In genomic region chr11:63938481-63939350, GRCh38 we compare ENCODE assay signal across 1 cellular context.
TF ChIP-seq lines count a peak whose summit lies in the region.

TSS of gene NAA40 (plus strand) at chr11:63939002. CDS start at chr11:63939097, 95 bp downstream.

TF ChIP-seq in GM12878, 131 proteins besides CTCF, POLR2A, EP300 and RAD21 (continued from another document and continues in another):
- TF ChIP-seq ZBTB40 (IDR thresholded peaks at IDR 0.05; ENCODE audit: borderline replicate concordance) (no peak), MYB (IDR thresholded peaks at IDR 0.05; ENCODE audit: borderline replicate concordance, low read depth, low read length) (no peak), SP1 (IDR thresholded peaks at IDR 0.05; ENCODE audit: low read depth, low read length) (peak; percentile 80), RAD51 (IDR thresholded peaks at IDR 0.05) (peak; percentile 96), RCOR1 (conservative IDR thresholded peaks at IDR 0.05; ENCODE audit: low read depth, low read length) (no peak), SIN3A (IDR thresholded peaks at IDR 0.05; ENCODE audit: low read depth, low read length) (peak; percentile 96), BHLHE40 (IDR thresholded peaks at IDR 0.05; ENCODE audit: borderline replicate concordance in 1 of 2, low read depth in 2 of 2, low read length in 1 of 2) (peak; percentile 87 to 94), NFXL1 (IDR thresholded peaks at IDR 0.05; ENCODE audit: borderline replicate concordance) (no peak), CHD2 (IDR thresholded peaks at IDR 0.05; ENCODE audit: borderline replicate concordance, low read depth, low read length) (peak; percentile 55; the same call in 1 of the 2 replicates), PBX3 (IDR thresholded peaks at IDR 0.05; ENCODE audit: insufficient replicate concordance, low read depth, low read length) (no peak), MEF2A (IDR thresholded peaks at IDR 0.05; ENCODE audit: insufficient read depth, low read depth, low read length) (no peak), NFYA (IDR thresholded peaks at IDR 0.05; ENCODE audit: borderline replicate concordance, low read depth, low read length) (no peak), MTA2 (IDR thresholded peaks at IDR 0.05; ENCODE audit: low read depth) (no peak), MEF2B (IDR thresholded peaks at IDR 0.05; ENCODE audit: partially characterized antibody, poor library complexity, severe bottlenecking) (peak; percentile 54), USF1 (IDR thresholded peaks at IDR 0.05; ENCODE audit: borderline replicate concordance, extremely low read length, insufficient read depth, low read depth, low read length) (peak; percentile 85), EGR1 (IDR thresholded peaks at IDR 0.05; ENCODE audit: borderline replicate concordance in 1 of 2, low read depth in 2 of 2, low read length in 2 of 2) (peak in 1 of 2 experiments; percentile 76; a peak in 2 of 3 replicates), ZNF592 (IDR thresholded peaks at IDR 0.05) (no peak), TCF12 (IDR thresholded peaks at IDR 0.05; ENCODE audit: low read depth, low read length) (0 out of 2 replicates have a peak, but pooled peaks have one; percentile 5), FOXM1 (IDR thresholded peaks at IDR 0.05; ENCODE audit: low read depth, low read length) (no peak), CREM (IDR thresholded peaks at IDR 0.05; ENCODE audit: low read depth) (peak; percentile 98), SMAD5 (IDR thresholded peaks at IDR 0.05; ENCODE audit: low read depth) (no peak), BCL11A (IDR thresholded peaks at IDR 0.05; ENCODE audit: low read depth, low read length) (no peak), PML (IDR thresholded peaks at IDR 0.05; ENCODE audit: low read length) (no peak), ZNF207 (IDR thresholded peaks at IDR 0.05; ENCODE audit: borderline replicate concordance) (peak; percentile 89; the same call in 1 of the 2 replicates), WRNIP1 (IDR thresholded peaks at IDR 0.05; ENCODE audit: borderline replicate concordance, low read depth, low read length) (no peak), SIX5 (IDR thresholded peaks at IDR 0.05; ENCODE audit: low read depth, low read length, severe bottlenecking) (peak; percentile 35), NR2F1 (conservative IDR thresholded peaks at IDR 0.05) (peak; percentile 79), HCFC1 (IDR thresholded peaks at IDR 0.05; ENCODE audit: low read length) (peak; percentile 80), MYC (IDR thresholded peaks at IDR 0.05; ENCODE audit: insufficient read depth, insufficient read length, insufficient replicate concordance, low read length, severe bottlenecking) (no peak), SRF (IDR thresholded peaks at IDR 0.05; ENCODE audit: low read depth in 2 of 2, low read length in 2 of 2) (peak; percentile 48 to 86; a peak in 3 of 4 replicates), NRF1 (conservative IDR thresholded peaks at IDR 0.05; ENCODE audit: low read depth, low read length) (peak; percentile 55), RUNX3 (IDR thresholded peaks at IDR 0.05; ENCODE audit: low read length) (no peak; the same call in none of the 2 replicates), STAT3 (IDR thresholded peaks at IDR 0.05; ENCODE audit: low read depth, low read length) (no peak), YY1 (IDR thresholded peaks at IDR 0.05; ENCODE audit: low read depth, low read length) (peak; percentile 53; the same call in 1 of the 2 replicates), SREBF2 (IDR thresholded peaks at IDR 0.05; ENCODE audit: low read length) (no peak), USF2 (IDR thresholded peaks at IDR 0.05; ENCODE audit: borderline replicate concordance, low read depth, low read length) (peak; percentile 78), BMI1 (IDR thresholded peaks at IDR 0.05; ENCODE audit: borderline replicate concordance) (peak; percentile 99), SMAD1 (IDR thresholded peaks at IDR 0.05; ENCODE audit: low read depth, partially characterized antibody) (no peak), LARP7 (IDR thresholded peaks at IDR 0.05) (peak; percentile 84), GABPA (IDR thresholded peaks at IDR 0.05; ENCODE audit: low read depth) (no peak), GATAD2B (conservative IDR thresholded peaks at IDR 0.05; ENCODE audit: low read depth) (0 out of 2 replicates have a peak, but pooled peaks have one; percentile 48), MTA3 (IDR thresholded peaks at IDR 0.05; ENCODE audit: borderline replicate concordance, low read length) (no peak), ELK1 (IDR thresholded peaks at IDR 0.05; ENCODE audit: low read depth, low read length) (peak; percentile 27; the same call in 1 of the 2 replicates), HSF1 (IDR thresholded peaks at IDR 0.05; ENCODE audit: low read depth, low read length) (no peak), RB1 (IDR thresholded peaks at IDR 0.05; ENCODE audit: borderline replicate concordance) (0 out of 2 replicates have a peak, but pooled peaks have one; percentile 29), REST (IDR thresholded peaks at IDR 0.05; ENCODE audit: low read depth, low read length) (0 out of 2 replicates have a peak, but pooled peaks have one; percentile 56), ESRRA (IDR thresholded peaks at IDR 0.05; ENCODE audit: low read length) (no peak), JUND (IDR thresholded peaks at IDR 0.05; ENCODE audit: low read depth, low read length) (no peak), MXI1 (IDR thresholded peaks at IDR 0.05; ENCODE audit: low read depth, low read length) (peak; percentile 95), CHD4 (IDR thresholded peaks at IDR 0.05) (no peak), ZNF384 (IDR thresholded peaks at IDR 0.05; ENCODE audit: borderline replicate concordance, low read depth, low read length) (no peak)
